In the genomic region with DNA sequence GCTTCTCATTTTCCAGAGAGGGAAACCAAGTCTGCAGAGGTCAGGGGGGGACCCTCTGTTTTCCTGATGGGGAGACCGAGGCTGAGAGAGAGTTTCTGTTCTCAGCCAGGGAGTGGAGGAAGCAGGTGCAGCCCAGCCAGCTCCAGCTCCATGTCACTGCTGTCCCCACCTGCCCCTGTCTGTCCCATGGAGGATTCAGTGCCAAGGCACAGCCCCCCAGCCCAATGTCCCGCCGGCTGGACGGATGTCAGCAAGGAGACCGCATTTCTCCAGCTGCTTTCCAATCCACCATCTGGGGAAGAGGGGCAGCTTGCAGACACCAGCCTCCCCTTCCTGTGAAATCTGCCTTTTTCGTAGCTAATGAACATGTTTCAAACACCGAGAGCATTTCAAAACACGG, we compare ENCODE assay signal across 26 cellular contexts.
DNase-seq lines count a peak whose midpoint lies in the region; ATAC-seq and TF ChIP-seq lines count a peak whose summit lies in the region.
"Had no signal": no experiment of that assay in that cellular context is flagged by ENCODE, and none has a peak within 500 bp of the region (broad histone marks: within the 10 kb centered on the region; RNA-seq: fewer than 3 reads in every experiment).

No MANE protein-coding gene starts in this region.

- no CpG with 5 or more reads among the region's 8 CpGs for WGBS in H9 (ENCODE audit: extremely low coverage, insufficient read length, low lambda C conversion rate)

- H3K18ac ChIP-seq in H9 (ENCODE audit: insufficient read length, low read depth, low read length), result no peak overlapping the region

- intact Hi-C loops in activated B cell treated with CpG ODN at 0.5 μM for 24 hours (cut with micrococcal nuclease), result no loop called here

- H3K4me3 Mint-ChIP-seq in H9, result no peak overlapping the region; a peak in 1 of 5 replicates
- no peak overlapping the region for H3K4me3 Mint-ChIP-seq in activated B cell treated with CpG ODN at 0.5 μM for 24 hours
- peak overlapping the region in 1 of 7 donors; percentile 54 for H3K4me3 Mint-ChIP-seq in CD8-positive, alpha-beta memory T cell
- H3K4me3 Mint-ChIP-seq: CD4-positive, alpha-beta T cell had no signal

- H3K14ac ChIP-seq in H9 (ENCODE audit: insufficient read depth, low read length), result no peak overlapping the region

- H3K79me2 ChIP-seq in H9 (ENCODE audit: insufficient read depth, low read length), result no peaks in the 10 kb centered on the region
- peaks cover 32% of the 10 kb centered on the region for H3K79me2 ChIP-seq in osteoblast (ENCODE audit: insufficient read depth, low read length)

- H3K4me1 Mint-ChIP-seq in H9 (peaks cover 8 to 12% of the 10 kb centered on the region in 2 experiments; a peak in 3 of 4 replicates), activated B cell treated with CpG ODN at 0.5 μM for 24 hours (no peaks in the 10 kb centered on the region)
- no peaks in the 10 kb centered on the region for H3K4me1 Mint-ChIP-seq in CD8-positive, alpha-beta memory T cell

- H3T11ph ChIP-seq in H9 (ENCODE audit: low read length), result no peak overlapping the region

- no peak overlapping the region for H2BK15ac ChIP-seq in H9 (ENCODE audit: low read depth, low read length)

- peak overlapping the region in 2 of 3 experiments; percentile 40 to 80; a peak in 3 of 7 replicates for H3K27ac Mint-ChIP-seq in H9
- peak overlapping the region; percentile 18 for H3K27ac Mint-ChIP-seq in activated B cell treated with CpG ODN at 0.5 μM for 24 hours
- H3K27ac Mint-ChIP-seq in CD8-positive, alpha-beta memory T cell, result peak overlapping the region in 1 of 8 donors; percentile 40
- H3K27ac Mint-ChIP-seq: CD4-positive, alpha-beta T cell had no signal

- H3K4me1 ChIP-seq in H9 (ENCODE audit: insufficient read depth, low read length), result no peaks in the 10 kb centered on the region
- H3K4me1 ChIP-seq in osteoblast (ENCODE audit: insufficient read depth, low read length), result no peaks in the 10 kb centered on the region
- H3K4me1 ChIP-seq in CD8-positive, alpha-beta memory T cell (ENCODE audit: insufficient read depth, low read length), result no peaks in the 10 kb centered on the region
- H3K4me1 ChIP-seq: SJSA1 had no signal

- H3K56ac ChIP-seq in H9 (ENCODE audit: insufficient read length, low read depth, low read length), result no peak overlapping the region

- no peak overlapping the region for H4K91ac ChIP-seq in H9 (ENCODE audit: insufficient read length, low read depth, low read length)

- H3K36me3 Mint-ChIP-seq in H9 (ENCODE audit: insufficient read depth in 1 of 3, low read depth in 3 of 3), result peaks cover 0 to 9% (median under 1%) of the 10 kb centered on the region in 3 experiments; a peak in 5 of 7 replicates
- H3K36me3 Mint-ChIP-seq in activated B cell treated with CpG ODN at 0.5 μM for 24 hours (ENCODE audit: low read depth), result peaks cover 82% of the 10 kb centered on the region
- peaks cover 9 to 36% (median 11%) of the 10 kb centered on the region in 3 donors for H3K36me3 Mint-ChIP-seq in CD8-positive, alpha-beta memory T cell

- peaks cover 91% of the 10 kb centered on the region for H3K36me3 ChIP-seq in osteoblast (ENCODE audit: insufficient read depth, low read length)
- no peaks in the 10 kb centered on the region for H3K36me3 ChIP-seq in CD8-positive, alpha-beta memory T cell (ENCODE audit: insufficient read depth, low read length)

- H3K79me1 ChIP-seq in H9 (ENCODE audit: insufficient read depth, low read depth, low read length, poor library complexity, severe bottlenecking), result no peaks in the 10 kb centered on the region

- H3K23ac ChIP-seq in H9 (ENCODE audit: insufficient read length, low read depth, low read length), result no peak overlapping the region

- H3K4ac ChIP-seq in H9 (ENCODE audit: low read depth, low read length), result no peak overlapping the region

- H2AFZ ChIP-seq in H9 (ENCODE audit: low read length) (no peak overlapping the region), osteoblast (ENCODE audit: low read length) (no peak overlapping the region)

- no peak overlapping the region for H2BK12ac ChIP-seq in H9 (ENCODE audit: insufficient read length, low read depth, low read length)

- H3K27me3 ChIP-seq in H9 (ENCODE audit: insufficient read depth, low read length) (no peaks in the 10 kb centered on the region), osteoblast (ENCODE audit: insufficient read depth, low read length) (no peaks in the 10 kb centered on the region)
- H3K27me3 ChIP-seq in CD8-positive, alpha-beta memory T cell (ENCODE audit: insufficient read depth, low read length, poor library complexity, severe bottlenecking), result no peaks in the 10 kb centered on the region
- H3K27me3 ChIP-seq: BLaER1 treated with 17β-estradiol and CSF1 and Interleukin-3, amounts not matched to agents 10 nM and 100 nM; MG63; SJSA1 had no signal

- no peak overlapping the region for H4K8ac ChIP-seq in H9 (replicated peaks; ENCODE audit: insufficient read length, low read depth, low read length)

- no peak for TF ChIP-seq CTCF in H9 (conservative IDR thresholded peaks at IDR 0.05)
- TF ChIP-seq CTCF in activated B cell treated with CpG ODN at 0.5 μM for 24 hours (IDR thresholded peaks at IDR 0.05), result no peak
- no peak for TF ChIP-seq CTCF in osteoblast (IDR thresholded peaks at IDR 0.05; ENCODE audit: extremely low read depth, low read depth, low read length)

- DNase-seq in H9, result no peak
- DNase-seq in activated B cell treated with CpG ODN at 0.5 μM for 24 hours, result no peak
- peak; percentile 91 for DNase-seq in myocyte (ENCODE audit: low read depth)
- DNase-seq in osteoblast (ENCODE audit: insufficient read length, low spot score, missing footprints), result peak; percentile 64
- DNase-seq in dermis blood vessel endothelial cell, result no peak
- no peak for DNase-seq in EL
- no peak for DNase-seq in CD8-positive, alpha-beta memory T cell
- DNase-seq in SKM-1 treated with dmso at 0.1 percent for 144 hours (lab: John Stamatoyannopoulos, UW; ENCODE audit: unreplicated experiment), result no peak
- DNase-seq: AML-193; CD4-positive, alpha-beta T cell; COR-L47; DMS53; KG1; MG63; NCI-H1105 treated with DMSO at 0.1 percent for 48 hours; NCI-H146; NCI-H1930; NCI-H446 treated with DMSO at 0.1 percent for 48 hours; NCI-H526; NCI-H82; NK-92 treated with Interleukin-12 subunit alpha and Interleukin-12 subunit beta, amount 100 ng/mL, for 24 hours; PC-3 had no signal

- H2AK5ac ChIP-seq in H9 (ENCODE audit: insufficient read length, low read length), result no peak overlapping the region

- POLR2A ChIA-PET in activated B cell treated with CpG ODN at 0.5 μM for 24 hours (lab: Charles Lee), result interaction anchor here (0.6 kb wide), 1 partner anchor 53 kb away, joined by 7 read pairs; no protein-coding TSS in a partner anchor
- POLR2A ChIA-PET in CD8-positive, alpha-beta memory T cell (lab: Charles Lee), result no interaction called here

- no peak for ATAC-seq in activated B cell treated with CpG ODN at 0.5 μM for 24 hours (ENCODE audit: low read depth)
- ATAC-seq: HCT116, PC-3, Right ventricle myocardium inferior had no signal

- H3K4me3 ChIP-seq in osteoblast (ENCODE audit: insufficient read depth, low read length), result no peak overlapping the region
- no peak overlapping the region for H3K4me3 ChIP-seq in CD8-positive, alpha-beta memory T cell (ENCODE audit: low read length)
- H3K4me3 ChIP-seq: BLaER1 treated with 17β-estradiol and CSF1 and Interleukin-3, amounts not matched to agents 10 nM and 100 nM; MG63; SJSA1 had no signal

- H3K9me3 Mint-ChIP-seq in H9 (0 out of 5 replicates have a peak, but pooled peaks cover 0 to under 1% of the 10 kb centered on the region in 2 experiments), activated B cell treated with CpG ODN at 0.5 μM for 24 hours (no peaks in the 10 kb centered on the region)
- H3K9me3 Mint-ChIP-seq in CD8-positive, alpha-beta memory T cell, result peaks cover 0 to 2% (median 0%) of the 10 kb centered on the region in 5 donors
- H3K9me3 Mint-ChIP-seq: CD4-positive, alpha-beta T cell had no signal

- H3K9me3 ChIP-seq in H9 (ENCODE audit: control insufficient read depth, low read depth, low read length) (no peaks in the 10 kb centered on the region), osteoblast (ENCODE audit: low read depth, low read length) (no peaks in the 10 kb centered on the region)
- H3K9me3 ChIP-seq in CD8-positive, alpha-beta memory T cell (ENCODE audit: low read length), result no peaks in the 10 kb centered on the region
- H3K9me3 ChIP-seq: MG63, SJSA1 had no signal

- H3K27ac ChIP-seq in H9 (ENCODE audit: insufficient read length, low read depth, low read length), result no peak overlapping the region
- H3K27ac ChIP-seq in osteoblast (ENCODE audit: low read depth, low read length), result no peak overlapping the region
- H3K27ac ChIP-seq in CD8-positive, alpha-beta memory T cell (ENCODE audit: low read depth, low read length), result no peak overlapping the region
- H3K27ac ChIP-seq: BLaER1 treated with 17β-estradiol and CSF1 and Interleukin-3, amounts not matched to agents 10 nM and 100 nM; SJSA1 had no signal

- H3K9ac ChIP-seq in H9 (ENCODE audit: extremely low read depth, insufficient read length, low read length), result no peak overlapping the region
- H3K9ac ChIP-seq: BLaER1 treated with 17β-estradiol and CSF1 and Interleukin-3, amounts not matched to agents 10 nM and 100 nM had no signal

- H3K23me2 ChIP-seq in H9 (ENCODE audit: insufficient read length, low read depth, low read length, poor library complexity, severe bottlenecking), result no peaks in the 10 kb centered on the region

- no peak overlapping the region for H4K5ac ChIP-seq in H9 (ENCODE audit: insufficient read length, low read depth, low read length)

- H4K20me1 ChIP-seq in H9 (ENCODE audit: control insufficient read depth, insufficient read depth, insufficient read length) (no peaks in the 10 kb centered on the region), osteoblast (ENCODE audit: insufficient read depth, low read length) (peaks cover 54% of the 10 kb centered on the region)

- no peak overlapping the region for H3K4me2 ChIP-seq in H9 (ENCODE audit: insufficient read depth, insufficient read length, low read length)
- no peak overlapping the region for H3K4me2 ChIP-seq in osteoblast (ENCODE audit: insufficient read depth, low read length)
- H3K4me2 ChIP-seq: BLaER1 treated with 17β-estradiol and CSF1 and Interleukin-3, amounts not matched to agents 10 nM and 100 nM had no signal

- CTCF ChIA-PET in activated B cell treated with CpG ODN at 0.5 μM for 24 hours (lab: Charles Lee), result no interaction called here
- CTCF ChIA-PET in CD8-positive, alpha-beta memory T cell (lab: Charles Lee), result interaction anchor here (1.2 to 1.4 kb wide), 2 partner anchors 8 to 205 kb away, joined by 3 read pairs; no protein-coding TSS in a partner anchor

- no peak overlapping the region for H2BK5ac ChIP-seq in H9 (ENCODE audit: insufficient read length, low read length)

- no peak overlapping the region for H2BK20ac ChIP-seq in H9 (ENCODE audit: low read depth, low read length, poor library complexity, severe bottlenecking)

- no peak overlapping the region for H2BK120ac ChIP-seq in H9 (ENCODE audit: low read depth, low read length, poor library complexity, severe bottlenecking)

- H3K27me3 Mint-ChIP-seq in H9 (ENCODE audit: low read depth) (no peaks in the 10 kb centered on the region), activated B cell treated with CpG ODN at 0.5 μM for 24 hours (no peaks in the 10 kb centered on the region)
- H3K27me3 Mint-ChIP-seq in CD8-positive, alpha-beta memory T cell, result no peaks in the 10 kb centered on the region
- H3K27me3 Mint-ChIP-seq: CD4-positive, alpha-beta T cell had no signal

Comparison
In these comparisons a context has a peak if more than half of its experiments do, and no peak if none do; other contexts are left out.
1. DNase-seq: peak in myocyte (single experiment) and osteoblast (single experiment); none in H9 (single experiment), activated B cell treated with CpG ODN at 0.5 μM for 24 hours (single experiment), dermis blood vessel endothelial cell (single experiment), EL (single experiment), CD8-positive, alpha-beta memory T cell (0 of 5) and SKM-1 treated with dmso at 0.1 percent for 144 hours (single experiment).